18 cellular contexts compared by ENCODE assay signal in the genomic region with DNA sequence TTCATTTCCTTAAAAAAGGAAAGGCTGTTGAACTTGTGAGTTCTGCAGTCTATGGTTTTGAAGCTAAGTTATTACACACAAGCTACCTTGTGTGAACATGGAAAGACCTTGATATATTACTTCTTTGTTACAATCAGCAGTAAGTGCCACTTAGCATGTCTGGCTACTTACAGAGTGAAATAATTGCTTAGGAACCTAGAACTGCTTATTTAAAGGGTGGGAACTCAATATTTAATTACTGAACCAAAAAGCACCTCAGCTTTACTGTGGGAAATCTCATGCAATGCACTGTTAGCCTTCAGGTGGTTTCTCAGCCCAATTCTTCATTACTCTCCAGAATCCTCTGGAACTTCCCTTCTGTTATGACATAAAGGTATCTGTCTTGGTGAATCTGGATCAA. TPM values are rescaled to one million over a fixed set of nuclear protein-coding genes. Genes with fewer than 3 reads are reported as not detected.
A peak's percentile ranks its signal among the peaks of the same experiment; 100 is the strongest.
DNase-seq lines count a peak whose midpoint lies in the region; ATAC-seq and TF ChIP-seq lines count a peak whose summit lies in the region.
"Had no signal": no experiment of that assay in that cellular context is flagged by ENCODE, and none has a peak within 500 bp of the region (broad histone marks: within the 10 kb centered on the region; RNA-seq: fewer than 3 reads in every experiment).

No MANE protein-coding gene starts in this region.

- TF ChIP-seq CTCF in suprapubic skin (IDR thresholded peaks at IDR 0.05) (no peak), mucosa of descending colon (IDR thresholded peaks at IDR 0.05) (no peak)

- H2AFZ ChIP-seq in GM23248, result no peak overlapping the region

- H3K27me3 ChIP-seq in suprapubic skin, result no peaks in the 10 kb centered on the region
- H3K27me3 ChIP-seq in GM23248 (replicated peaks; ENCODE audit: insufficient read depth), result peaks cover 5% of the 10 kb centered on the region; the same call in 1 of the 2 replicates
- H3K27me3 ChIP-seq: SJSA1, uterus had no signal

- H3K27ac ChIP-seq in epithelial cell of prostate (peak overlapping the region; percentile 97), suprapubic skin (peak overlapping the region; percentile 87), GM23248 (no peak overlapping the region)
- H3K27ac ChIP-seq: lower lobe of right lung, SJSA1, uterus had no signal

- H3K4me3 ChIP-seq in suprapubic skin (no peak overlapping the region), GM23248 (no peak overlapping the region), mucosa of descending colon (no peak overlapping the region)
- H3K4me3 ChIP-seq: lower lobe of right lung, SJSA1, uterus had no signal

- no peaks in the 10 kb centered on the region for H3K9me2 ChIP-seq in GM23248 (ENCODE audit: insufficient read depth)

- H3K4me1 ChIP-seq in suprapubic skin, result peaks cover 55% of the 10 kb centered on the region
- H3K4me1 ChIP-seq in GM23248 (ENCODE audit: insufficient read depth), result peaks cover 16% of the 10 kb centered on the region
- H3K4me1 ChIP-seq in mucosa of descending colon (ENCODE audit: low read depth), result peaks cover 9% of the 10 kb centered on the region
- H3K4me1 ChIP-seq: uterus had no signal

- H3K4me2 ChIP-seq in GM23248 (ENCODE audit: unreplicated experiment), result no peak overlapping the region

- no peak for ATAC-seq in GM21367 (IDR thresholded peaks at IDR 0.05; ENCODE audit: unreplicated experiment)
- no peak for ATAC-seq in mucosa of descending colon
- ATAC-seq: activated CD8-positive, alpha-beta memory T cell treated with anti-CD3 and anti-CD28 coated beads, Interleukin-2, amount 10 ng/mL, durations not matched to agents 7 days and 5 days had no signal

- DNase-seq in NCI-H2107 treated with DMSO at 0.1 percent for 48 hours (lab: John Stamatoyannopoulos, UW; ENCODE audit: unreplicated experiment), result peak; percentile 46
- no peak for DNase-seq in NCI-H2107 (lab: John Stamatoyannopoulos, UW)
- DNase-seq in NCI-H774 (lab: John Stamatoyannopoulos, UW), result peak; percentile 32
- DNase-seq in epithelial cell of prostate (ENCODE audit: low read depth, low spot score), result no peak
- DNase-seq in suprapubic skin (ENCODE audit: low spot score in 2 of 2), result no peak
- DNase-seq in GM23248, result no peak
- no peak for DNase-seq in mucosa of descending colon
- DNase-seq: activated CD4-positive, alpha-beta T cell treated with anti-CD3 and anti-CD28 coated beads for 4 hours; activated CD8-positive, alpha-beta memory T cell treated with anti-CD3 and anti-CD28 coated beads, Interleukin-2, amount 10 ng/mL, durations not matched to agents 7 days and 5 days; activated naive CD8-positive, alpha-beta T cell treated with anti-CD3 and anti-CD28 coated beads for 36 hours; hippocampal formation; islet precursor cell; lower lobe of right lung; NCI-H526; stimulated activated CD4-positive, alpha-beta T cell treated with anti-CD3 and anti-CD28 coated beads, Interleukin-12 subunit alpha, Interleukin-12 subunit beta, amount 100 ng/mL, for 4 hours; uterus had no signal

- H3K79me2 ChIP-seq in GM23248 (ENCODE audit: insufficient read depth), result no peaks in the 10 kb centered on the region

- H3K9me3 ChIP-seq in suprapubic skin (no peaks in the 10 kb centered on the region), GM23248 (ENCODE audit: low read depth) (no peaks in the 10 kb centered on the region), mucosa of descending colon (no peaks in the 10 kb centered on the region)
- H3K9me3 ChIP-seq: lower lobe of right lung, SJSA1, uterus had no signal

- TF ChIP-seq POLR2A in suprapubic skin (IDR thresholded peaks at IDR 0.05), result no peak

- H3F3A ChIP-seq in GM23248 (ENCODE audit: insufficient read depth), result peaks cover 19% of the 10 kb centered on the region

- intact Hi-C loops in mucosa of descending colon (cut with DNase I, micrococcal nuclease), result no loop called here

- in situ Hi-C loops in GM23248 (cut with MboI), result no loop called here

- H3K36me3 ChIP-seq in suprapubic skin (peaks cover 18% of the 10 kb centered on the region), GM23248 (ENCODE audit: low read depth) (peaks cover 2% of the 10 kb centered on the region; the same call in 1 of the 2 replicates), mucosa of descending colon (ENCODE audit: low read depth) (no peaks in the 10 kb centered on the region)
- H3K36me3 ChIP-seq: uterus had no signal

- no peak overlapping the region for H3K9ac ChIP-seq in GM23248

- TF ChIP-seq EP300 in suprapubic skin (IDR thresholded peaks at IDR 0.05), result no peak

- no peaks in the 10 kb centered on the region for H4K20me1 ChIP-seq in GM23248 (ENCODE audit: insufficient read depth)

RNA-seq across cellular contexts. Expression of gene PERP, which starts 17.9 kb away (rescaled TPM):
- 1,000 to 10,000 TPM in 3 of 4 donors, 100 to 1,000 TPM in 1; 715 to 1,965 (median 1,827) TPM for total RNA-seq in suprapubic skin
- total RNA-seq in GM23248 (2014; rRNA removed; shearing (Covaris generic)), result 24.8 and 28.5 TPM in 2 replicates
- 45.3 and 45.7 TPM in 2 replicates for polyA plus RNA-seq in GM23248 (2016; fragmentation: Nextera tagmentation; extraction: Ambion mirVana)
- total RNA-seq in mucosa of descending colon, result 10 to 100 TPM; 47.9 to 72.9 (median 60.3) TPM

Comparison
In these comparisons a context has a peak if more than half of its experiments do, and no peak if none do; other contexts are left out.
1. DNase-seq: peak in NCI-H2107 treated with DMSO at 0.1 percent for 48 hours (single experiment) and NCI-H774 (single experiment); none in NCI-H2107 (single experiment), epithelial cell of prostate (single experiment), suprapubic skin (0 of 2), GM23248 (single experiment) and mucosa of descending colon (0 of 3).
2. RNA of gene PERP, which starts 17.9 kb away (total RNA-seq): 715 to 1,965 TPM in suprapubic skin; 47.9 to 72.9 TPM in mucosa of descending colon and 24.8 to 28.5 TPM in GM23248; every median in the first group is over 4 times any median in the second.